ENCODE assay signal across 21 cellular contexts in genomic region chr11:76280151-76280881, GRCh38.
"Had no signal": no experiment of that assay in that cellular context is flagged by ENCODE, and none has a peak within 500 bp of the region (broad histone marks: within the 10 kb centered on the region; RNA-seq: fewer than 3 reads in every experiment).

No MANE protein-coding gene starts in this region.

- H3K36me3 ChIP-seq: spleen, tibial artery, upper lobe of left lung, uterus had no signal

- H3K36me3 Mint-ChIP-seq: natural killer cell treated with Interleukin-12 subunit alpha and Interleukin-12 subunit beta and Interleukin-15 and Interleukin-18, amount 100 ng/mL, for 72 hours; stimulated activated memory B cell treated with anti-CD40 and anti-IgM and Interleukin-4, amounts not matched to agents 10 μg/mL and 1 μg/mL and 100 μg/mL, for 72 hours had no signal

- H3K27me3 ChIP-seq: hepatocyte, tibial artery, upper lobe of left lung, uterus had no signal

- H3K4me1 ChIP-seq: tibial artery, upper lobe of left lung, uterus had no signal

- H3K79me2 ChIP-seq: hepatocyte had no signal

- H3K4me3 ChIP-seq: hepatocyte, lung, spleen, tibial artery, upper lobe of left lung, uterus had no signal

- H3K27ac ChIP-seq: hepatocyte, spleen, tibial artery, upper lobe of left lung, uterus had no signal

- H3K27me3 Mint-ChIP-seq: stimulated activated naive CD8-positive, alpha-beta T cell treated with anti-CD3 and anti-CD28 coated beads, Interleukin-15, Interleukin-2, amounts not matched to agents 100 ng/mL and 50 ng/mL, for 24 hours had no signal

- H3K27ac Mint-ChIP-seq: natural killer cell treated with Interleukin-12 subunit alpha and Interleukin-12 subunit beta and Interleukin-15 and Interleukin-18, amount 100 ng/mL, for 72 hours; stimulated activated memory B cell treated with anti-CD40 and anti-IgM and Interleukin-4, amounts not matched to agents 10 μg/mL and 1 μg/mL and 100 μg/mL, for 72 hours; stimulated activated naive CD8-positive, alpha-beta T cell treated with anti-CD3 and anti-CD28 coated beads, Interleukin-15, Interleukin-2, amounts not matched to agents 100 ng/mL and 50 ng/mL, for 24 hours had no signal

- DNase-seq: effector CD4-positive, alpha-beta T cell; foreskin melanocyte; head of caudate nucleus; kidney; left cardiac atrium; left ventricle myocardium superior; mesenchymal stem cell; midbrain; spleen; stimulated activated CD4-positive, alpha-beta T cell treated with anti-CD3 and anti-CD28 coated beads, Interleukin-15, amount 100 ng/mL, for 24 hours; stimulated activated CD4-positive, alpha-beta T cell treated with anti-CD3 and anti-CD28 coated beads, Interleukin-1b, Interleukin-23, amount 100 ng/mL, for 48 hours; stimulated activated CD4-positive, alpha-beta T cell treated with anti-CD3 and anti-CD28 coated beads, Interleukin-4, amount 100 ng/mL, for 24 hours; tibial artery; upper lobe of left lung; uterus had no signal

- H3K9me3 ChIP-seq: spleen, tibial artery, upper lobe of left lung, uterus had no signal

- ATAC-seq: left cardiac atrium; left ventricle myocardium superior; natural killer cell treated with Interleukin-12 subunit alpha and Interleukin-12 subunit beta and Interleukin-15 and Interleukin-18, amount 100 ng/mL, for 72 hours; sciatic nerve; stimulated activated memory B cell treated with anti-CD40 and anti-IgM and Interleukin-4, amounts not matched to agents 10 μg/mL and 1 μg/mL and 100 μg/mL, for 72 hours had no signal

- H3K4me3 Mint-ChIP-seq: natural killer cell treated with Interleukin-12 subunit alpha and Interleukin-12 subunit beta and Interleukin-15 and Interleukin-18, amount 100 ng/mL, for 72 hours; stimulated activated memory B cell treated with anti-CD40 and anti-IgM and Interleukin-4, amounts not matched to agents 10 μg/mL and 1 μg/mL and 100 μg/mL, for 72 hours; stimulated activated naive CD8-positive, alpha-beta T cell treated with anti-CD3 and anti-CD28 coated beads, Interleukin-15, Interleukin-2, amounts not matched to agents 100 ng/mL and 50 ng/mL, for 24 hours had no signal

- H2AFZ ChIP-seq: hepatocyte had no signal

- H3K4me2 ChIP-seq: hepatocyte had no signal

- H3K9me3 Mint-ChIP-seq: natural killer cell treated with Interleukin-12 subunit alpha and Interleukin-12 subunit beta and Interleukin-15 and Interleukin-18, amount 100 ng/mL, for 72 hours; stimulated activated memory B cell treated with anti-CD40 and anti-IgM and Interleukin-4, amounts not matched to agents 10 μg/mL and 1 μg/mL and 100 μg/mL, for 72 hours; stimulated activated naive CD8-positive, alpha-beta T cell treated with anti-CD3 and anti-CD28 coated beads, Interleukin-15, Interleukin-2, amounts not matched to agents 100 ng/mL and 50 ng/mL, for 24 hours had no signal
